Comparison of ENCODE assay signal across 1 cellular context in the genomic region with DNA sequence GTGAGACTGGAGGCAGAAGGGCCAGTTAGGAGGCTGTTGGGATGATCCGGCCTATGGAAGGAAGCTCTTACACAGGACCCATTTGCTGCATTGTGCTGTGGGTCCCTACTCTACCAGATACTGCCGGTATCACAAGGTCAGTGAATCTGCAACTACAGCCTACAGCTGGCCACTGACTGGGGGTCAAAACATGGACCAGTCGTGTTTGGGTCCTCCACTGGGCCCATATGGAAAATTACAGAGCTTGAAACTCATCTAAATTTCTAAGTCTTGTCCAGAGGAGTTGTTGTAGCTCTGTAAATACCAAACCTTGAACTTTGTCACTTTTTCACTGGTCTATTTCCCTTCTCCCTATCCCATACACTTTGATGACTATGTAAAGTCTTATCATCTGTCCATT.
TF ChIP-seq lines count a peak whose summit lies in the region.

No MANE protein-coding gene starts in this region.

TF ChIP-seq in HepG2, 621 proteins besides CTCF, POLR2A, EP300 and RAD21 (continued from another document):
- peak; percentile 76 for TF ChIP-seq PAXIP1 (CRISPR knock-in tag; conservative IDR thresholded peaks at IDR 0.05)
- no peak for TF ChIP-seq FOXA1 (IDR thresholded peaks at IDR 0.05)
- TF ChIP-seq FOXA1 (CRISPR knock-in tag; IDR thresholded peaks at IDR 0.05), result peak; percentile 16; the same call in 1 of the 2 replicates
- no peak for TF ChIP-seq SOX6 (IDR thresholded peaks at IDR 0.05)
- peak; percentile 31; the same call in 1 of the 2 replicates for TF ChIP-seq SOX6 (CRISPR knock-in tag; IDR thresholded peaks at IDR 0.05)
- no peak for TF ChIP-seq GATAD1 (CRISPR knock-in tag; IDR thresholded peaks at IDR 0.05)
- TF ChIP-seq ZSCAN20 (CRISPR knock-in tag; IDR thresholded peaks at IDR 0.05; ENCODE audit: borderline replicate concordance), result no peak
- TF ChIP-seq ZNF629 (CRISPR knock-in tag; conservative IDR thresholded peaks at IDR 0.05), result no peak
- TF ChIP-seq, protein P1, sequence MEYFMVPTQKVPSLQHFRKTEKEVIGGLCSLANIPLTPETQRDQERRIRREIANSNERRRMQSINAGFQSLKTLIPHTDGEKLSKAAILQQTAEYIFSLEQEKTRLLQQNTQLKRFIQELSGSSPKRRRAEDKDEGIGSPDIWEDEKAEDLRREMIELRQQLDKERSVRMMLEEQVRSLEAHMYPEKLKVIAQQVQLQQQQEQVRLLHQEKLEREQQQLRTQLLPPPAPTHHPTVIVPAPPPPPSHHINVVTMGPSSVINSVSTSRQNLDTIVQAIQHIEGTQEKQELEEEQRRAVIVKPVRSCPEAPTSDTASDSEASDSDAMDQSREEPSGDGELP (IDR thresholded peaks at IDR 0.05; ENCODE audit: borderline replicate concordance, low read depth), result peak; percentile 71
- TF ChIP-seq ZNF644 (CRISPR knock-in tag; IDR thresholded peaks at IDR 0.05; ENCODE audit: low read depth), result 0 out of 2 replicates have a peak, but pooled peaks have one; percentile 55
- TF ChIP-seq ADNP (CRISPR knock-in tag; IDR thresholded peaks at IDR 0.05), result 0 out of 2 replicates have a peak, but pooled peaks have one; percentile 2
- no peak for TF ChIP-seq ISX (CRISPR knock-in tag; conservative IDR thresholded peaks at IDR 0.05)
TF ChIP-seq in HepG2: peak in this region for 15.
